In genomic region chr22:24592846-24593809, GRCh38 we compare ENCODE assay signal across 8 cellular contexts. TPM values are rescaled to one million over a fixed set of nuclear protein-coding genes. Genes with fewer than 3 reads are reported as not detected.
DNase-seq lines count a peak whose midpoint lies in the region; ATAC-seq, FAIRE-seq and TF ChIP-seq lines count a peak whose summit lies in the region.

Gene LRRC75B (minus strand): TSS chr22:24593073. CDS start chr22:24593039, 34 bp downstream.

- peaks cover 42% of the 10 kb centered on the region for H3K36me3 Mint-ChIP-seq in Calu3 (ENCODE audit: insufficient read depth, unreplicated experiment)

- peaks cover 56% of the 10 kb centered on the region for H3K4me1 Mint-ChIP-seq in Calu3 (ENCODE audit: low read depth, unreplicated experiment)

- BruUV-seq in Calu3 (replicated peaks; lab: Mats Ljungman, UMichigan): no TSS peak

- H3K27ac ChIP-seq in HUES64 (ENCODE audit: low read depth, low read length): peak within 1 kb of the TSS; percentile 73
- H3K27ac ChIP-seq in SK-N-SH (ENCODE audit: low read depth in 2 of 2, low read length in 1 of 2): peak within 1 kb of the TSS; percentile 57 to 76; a peak in 3 of 4 replicates
- peak within 1 kb of the TSS; percentile 75 for H3K27ac ChIP-seq in cingulate gyrus (ENCODE audit: low read depth, low read length)
- H3K27ac ChIP-seq in kidney (ENCODE audit: low read depth in 2 of 2, low read length in 2 of 2): peak within 1 kb of the TSS; percentile 80 to 84
- H3K27ac ChIP-seq in skeletal muscle tissue (ENCODE audit: low read depth, low read length): peak within 1 kb of the TSS; percentile 56

- TF ChIP-seq EP300 in SK-N-SH (IDR thresholded peaks at IDR 0.05; ENCODE audit: borderline replicate concordance in 1 of 2, low read depth in 1 of 2, low read length in 1 of 2): no peak

- H3K9me3 Mint-ChIP-seq in Calu3 (ENCODE audit: low read depth, unreplicated experiment): no peaks in the 10 kb centered on the region

- TF ChIP-seq RAD21 in SK-N-SH (IDR thresholded peaks at IDR 0.05; ENCODE audit: low read length): no peak

- peak within 1 kb of the TSS; percentile 56 for H3K27ac Mint-ChIP-seq in Calu3 (ENCODE audit: unreplicated experiment)

- H3K9me2 ChIP-seq in SK-N-SH: no peaks in the 10 kb centered on the region

- H3K4me2 ChIP-seq in SK-N-SH: peak within 1 kb of the TSS; percentile 93

- H3K4me1 ChIP-seq in HUES64 (ENCODE audit: insufficient read depth, low read length) (peaks cover 11% of the 10 kb centered on the region), SK-N-SH (ENCODE audit: control insufficient read depth in 1 of 2, insufficient read depth in 2 of 2, low read depth in 1 of 2, low read length in 1 of 2) (peaks cover 0 to 41% of the 10 kb centered on the region in 2 experiments; a peak in 1 of 4 replicates), kidney (ENCODE audit: control insufficient read depth in 1 of 2, insufficient read depth in 1 of 2, low read depth in 1 of 2, low read length in 2 of 2) (peaks cover 13 to 28% of the 10 kb centered on the region in 2 donors), skeletal muscle tissue (ENCODE audit: control insufficient read depth in 3 of 3, insufficient read depth in 3 of 3, low read length in 3 of 3) (peaks cover 3 to 5% (median 4%) of the 10 kb centered on the region in 3 donors)

- no peaks in the 10 kb centered on the region for H4K20me1 ChIP-seq in SK-N-SH (ENCODE audit: insufficient read depth)

- no peaks in the 10 kb centered on the region for H3F3A ChIP-seq in SK-N-SH (replicated peaks; ENCODE audit: insufficient read depth)

- POLR2A ChIA-PET in SK-N-SH (lab: Yijun Ruan, JAX): interaction anchor here (1.8 kb wide), 1 partner anchor 10 kb away, joined by 11 read pairs; no protein-coding TSS in a partner anchor

- WGBS in HUES64: 16% methylated on average over 83 of the region's 83 CpGs
- WGBS in SK-N-SH (ENCODE audit: low lambda C conversion rate): 49% methylated on average over 28 of the region's 83 CpGs

- FAIRE-seq in kidney (lab: Jason Lieb, UNC): no peak

- CTCF ChIA-PET in Calu3 (lab: Charles Lee) (interaction anchor here (0.7 kb wide), 1 partner anchor 20 kb away, joined by 3 read pairs; no protein-coding TSS in a partner anchor), SK-N-SH (lab: Yijun Ruan, JAX) (no interaction called here)

- peak within 1 kb of the TSS; percentile 83 for H3K9ac ChIP-seq in HUES64 (ENCODE audit: low read depth, low read length)
- peak within 1 kb of the TSS; percentile 80 for H3K9ac ChIP-seq in SK-N-SH
- H3K9ac ChIP-seq in kidney (ENCODE audit: low read length in 2 of 2): peak within 1 kb of the TSS in 1 of 2 donors; percentile 73
- H3K9ac ChIP-seq in skeletal muscle tissue (ENCODE audit: low read depth in 1 of 3, low read length in 3 of 3): peak within 1 kb of the TSS; percentile 63 to 87 (median 71)

- ATAC-seq in GM19351 (IDR thresholded peaks at IDR 0.05; ENCODE audit: unreplicated experiment) (peak; percentile 84), GM18870 (IDR thresholded peaks at IDR 0.05; ENCODE audit: unreplicated experiment) (no peak)

- H3K9me3 ChIP-seq in HUES64 (ENCODE audit: insufficient read depth, low read depth, low read length) (no peaks in the 10 kb centered on the region), SK-N-SH (no peaks in the 10 kb centered on the region), kidney (ENCODE audit: control insufficient read depth in 1 of 2, low read length in 2 of 2) (no peaks in the 10 kb centered on the region), skeletal muscle tissue (ENCODE audit: control insufficient read depth in 3 of 3, low read length in 3 of 3) (no peaks in the 10 kb centered on the region)

- peak within 1 kb of the TSS; percentile 95; the same call in 1 of the 2 replicates for H2AFZ ChIP-seq in SK-N-SH (ENCODE audit: low read depth)

- no peaks in the 10 kb centered on the region for H3K27me3 Mint-ChIP-seq in Calu3 (ENCODE audit: unreplicated experiment)

- H3K27me3 ChIP-seq in HUES64 (ENCODE audit: insufficient read depth, low read length): no peaks in the 10 kb centered on the region
- H3K27me3 ChIP-seq in SK-N-SH (ENCODE audit: insufficient read depth): no peaks in the 10 kb centered on the region
- H3K27me3 ChIP-seq in skeletal muscle tissue (ENCODE audit: control insufficient read depth in 3 of 3, insufficient read depth in 3 of 3, low read length in 3 of 3): no peaks in the 10 kb centered on the region

- DNase-seq in Calu3 (peak; percentile 84), SK-N-SH (peak; percentile 99), kidney (peak; percentile 96)

- H3K4me3 ChIP-seq in HUES64 (ENCODE audit: low read length) (peak within 1 kb of the TSS; percentile 66), SK-N-SH (ENCODE audit: low read depth in 2 of 2, low read length in 1 of 2) (peak within 1 kb of the TSS; percentile 66 to 83), kidney (ENCODE audit: low read length in 2 of 2) (peak within 1 kb of the TSS; percentile 39 to 67), skeletal muscle tissue (ENCODE audit: low read length in 3 of 3) (peak within 1 kb of the TSS; percentile 55 to 74 (median 74))

- H3K36me3 ChIP-seq in HUES64 (ENCODE audit: insufficient read depth, low read length) (peaks cover 3% of the 10 kb centered on the region), SK-N-SH (replicated peaks in 1 of 2; ENCODE audit: control insufficient read depth in 1 of 2, insufficient read depth in 2 of 2, low read length in 1 of 2) (peaks cover 0 to 2% of the 10 kb centered on the region in 2 experiments), kidney (ENCODE audit: control insufficient read depth in 1 of 2, insufficient read depth in 2 of 2, low read length in 2 of 2) (peaks cover 0 to 1% of the 10 kb centered on the region in 2 donors), skeletal muscle tissue (ENCODE audit: control insufficient read depth in 3 of 3, insufficient read depth in 3 of 3, low read length in 3 of 3) (peaks cover 4 to 5% (median 5%) of the 10 kb centered on the region in 3 donors)

- H3K4me3 Mint-ChIP-seq in Calu3 (ENCODE audit: low read depth, unreplicated experiment): peak within 1 kb of the TSS; percentile 83

- no peak for TF ChIP-seq CTCF in Calu3 (IDR thresholded peaks at IDR 0.05; ENCODE audit: unreplicated experiment)
- no peak for TF ChIP-seq CTCF in SK-N-SH (IDR thresholded peaks at IDR 0.05)
- no peak for TF ChIP-seq CTCF in kidney (IDR thresholded peaks at IDR 0.05; ENCODE audit: borderline replicate concordance, extremely low read depth, insufficient read depth)

- intact Hi-C loops in Calu3 (cut with micrococcal nuclease; ENCODE audit: unreplicated experiment): no loop called here
- intact Hi-C loops in kidney (cut with DNase I): no loop called here

- no peaks in the 10 kb centered on the region for H3K79me2 ChIP-seq in SK-N-SH (ENCODE audit: insufficient read depth)

TF ChIP-seq in SK-N-SH, 30 proteins besides CTCF, POLR2A, EP300 and RAD21 (continues in another document):
- TF ChIP-seq CHD2 (IDR thresholded peaks at IDR 0.05; ENCODE audit: low read length, partially characterized antibody): no peak
- TF ChIP-seq GABPA (IDR thresholded peaks at IDR 0.05; ENCODE audit: low read depth): no peak
- TF ChIP-seq FOSL2 (IDR thresholded peaks at IDR 0.05; ENCODE audit: borderline replicate concordance, low read depth): no peak
- 0 out of 2 replicates have a peak, but pooled peaks have one; percentile 41 for TF ChIP-seq SIN3A (IDR thresholded peaks at IDR 0.05; ENCODE audit: borderline replicate concordance, low read depth, low read length)
- peak; percentile 71; the same call in 1 of the 2 replicates for TF ChIP-seq MAX (IDR thresholded peaks at IDR 0.05; ENCODE audit: low read depth)
- TF ChIP-seq ZBTB33 (IDR thresholded peaks at IDR 0.05; ENCODE audit: borderline replicate concordance, low read depth): no peak

RNA-seq across cellular contexts. Expression of gene LRRC75B, which starts in this region (rescaled TPM):
- 14.4 and 14.5 TPM in 2 replicates for total RNA-seq in Calu3 (2022)
- 10.4 TPM for polyA plus RNA-seq in HUES64 (2013, experiment 1 of 2)
- polyA plus RNA-seq in HUES64 (2013, experiment 2 of 2): 13.9 TPM
- 11.0 and 12.3 TPM in 2 replicates for polyA plus RNA-seq in SK-N-SH (2012; rRNA removed)
- polyA plus RNA-seq in SK-N-SH (2012; cell fraction: cytosol; rRNA removed): 3.1 and 5.2 TPM in 2 replicates
- 65.6 and 88.9 TPM in 2 replicates for polyA plus RNA-seq in SK-N-SH (2012; cell fraction: nucleus; rRNA removed)
- 47.6 TPM for total RNA-seq in kidney
- 23.4 TPM for polyA plus RNA-seq in kidney (ENCODE audit: insufficient read depth, low read depth, low replicate concordance)
- 1.6 TPM for total RNA-seq in skeletal muscle tissue
